Comparison of ENCODE assay signal across 8 cellular contexts in genomic region chr9:34701023-34701768, GRCh38. TPM values are rescaled to one million over a fixed set of nuclear protein-coding genes. Genes with fewer than 3 reads are reported as not detected.
A peak's percentile ranks its signal among the peaks of the same experiment; 100 is the strongest.
DNase-seq lines count a peak whose midpoint lies in the region; ATAC-seq and TF ChIP-seq lines count a peak whose summit lies in the region.

No MANE protein-coding gene starts in this region.

- peak overlapping the region; percentile 53 for H3K4me3 ChIP-seq in CD8-positive, alpha-beta T cell (ENCODE audit: low read depth, low read length)

- H3K36me3 Mint-ChIP-seq in CD8-positive, alpha-beta T cell = no peaks in the 10 kb centered on the region
- no peaks in the 10 kb centered on the region for H3K36me3 Mint-ChIP-seq in HFFc6 (ENCODE audit: low read depth)
- H3K36me3 Mint-ChIP-seq in effector memory CD8-positive, alpha-beta T cell (ENCODE audit: insufficient read depth) = no peaks in the 10 kb centered on the region

- H3K9me3 Mint-ChIP-seq in CD8-positive, alpha-beta T cell = no peaks in the 10 kb centered on the region
- no peaks in the 10 kb centered on the region for H3K9me3 Mint-ChIP-seq in HFFc6
- H3K9me3 Mint-ChIP-seq in effector memory CD8-positive, alpha-beta T cell = no peaks in the 10 kb centered on the region

- H3K9me3 ChIP-seq in CD8-positive, alpha-beta T cell (ENCODE audit: low read length) = no peaks in the 10 kb centered on the region

- H3K4me1 Mint-ChIP-seq in CD8-positive, alpha-beta T cell (ENCODE audit: low read depth) = peaks cover 14% of the 10 kb centered on the region
- 0 out of 2 replicates have a peak, but pooled peaks cover 8% of the 10 kb centered on the region for H3K4me1 Mint-ChIP-seq in HFFc6 (ENCODE audit: low read depth)
- peaks cover 0 to 7% of the 10 kb centered on the region in 2 donors for H3K4me1 Mint-ChIP-seq in effector memory CD8-positive, alpha-beta T cell (ENCODE audit: low read depth in 2 of 2)

- CTCF ChIA-PET in CD8-positive, alpha-beta T cell (lab: Charles Lee) = interaction anchor here (0.6 to 3.8 kb wide), 17 partner anchors 9 to 612 kb away, joined by 3 to 36 read pairs (median 5); partner anchors contain the start of genes CCL19, CCL21 and GALT

- peak overlapping the region; percentile 77 for H3K4me3 Mint-ChIP-seq in CD8-positive, alpha-beta T cell
- peak overlapping the region; percentile 89 for H3K4me3 Mint-ChIP-seq in HFFc6
- H3K4me3 Mint-ChIP-seq in effector memory CD8-positive, alpha-beta T cell = peak overlapping the region; percentile 48 to 73

- H3K4me1 ChIP-seq in CD8-positive, alpha-beta T cell (ENCODE audit: insufficient read depth, low read length) = peaks cover 8% of the 10 kb centered on the region

- ATAC-seq in CD8-positive, alpha-beta T cell = peak; percentile 88
- peak; percentile 87 for ATAC-seq in effector memory CD8-positive, alpha-beta T cell (replicated peaks)
- ATAC-seq in HG02938 (IDR thresholded peaks at IDR 0.05; ENCODE audit: unreplicated experiment) = no peak

- no peak overlapping the region for H3K27ac ChIP-seq in CD8-positive, alpha-beta T cell (ENCODE audit: low read depth, low read length)

- peaks cover 11% of the 10 kb centered on the region for H3K27me3 Mint-ChIP-seq in CD8-positive, alpha-beta T cell (ENCODE audit: low read depth)
- H3K27me3 Mint-ChIP-seq in HFFc6 (ENCODE audit: insufficient read depth) = peaks cover 4% of the 10 kb centered on the region
- peaks cover 11 to 15% of the 10 kb centered on the region in 2 donors for H3K27me3 Mint-ChIP-seq in effector memory CD8-positive, alpha-beta T cell

- no peak overlapping the region for H3K27ac Mint-ChIP-seq in CD8-positive, alpha-beta T cell
- no peak overlapping the region for H3K27ac Mint-ChIP-seq in HFFc6
- no peak overlapping the region for H3K27ac Mint-ChIP-seq in effector memory CD8-positive, alpha-beta T cell

- DNase-seq in CD8-positive, alpha-beta T cell = peak; percentile 46 to 84 (median 69)
- DNase-seq in HFFc6 (peak; percentile 28), NCI-H460 (ENCODE audit: extremely low read depth, low read depth) (peak; percentile 35), medulla oblongata (ENCODE audit: extremely low spot score) (peak; percentile 80)
- peak; percentile 52 to 56 for DNase-seq in activated CD8-positive, alpha-beta memory T cell treated with anti-CD3 and anti-CD28 coated beads for 4 hours (ENCODE audit: low read depth in 2 of 2)
- DNase-seq in effector memory CD8-positive, alpha-beta T cell = peak; percentile 70 to 76 (median 71)
- peak; percentile 20 to 77 (median 53) for DNase-seq in stimulated activated CD4-positive, alpha-beta T cell treated with anti-CD3 and anti-CD28 coated beads, TNF-alpha, amount 100 ng/mL, for 1 hour (ENCODE audit: low read depth in 3 of 3, low spot score in 1 of 3)

- peak; percentile 78 for TF ChIP-seq CTCF in CD8-positive, alpha-beta T cell (IDR thresholded peaks at IDR 0.05)
- peak; percentile 94 for TF ChIP-seq CTCF in HFFc6 (IDR thresholded peaks at IDR 0.05)

- no peaks in the 10 kb centered on the region for H3K27me3 ChIP-seq in CD8-positive, alpha-beta T cell (ENCODE audit: insufficient read depth, low read length)

- intact Hi-C loops in CD8-positive, alpha-beta T cell (cut with DNase I, micrococcal nuclease) = loop anchor here (1.0 to 5.0 kb wide), 4 partner anchors 54 to 395 kb away; partner anchors contain the start of genes DNAI1 (in 1 of the 2), ENHO (in 1 of the 2), FAM219A (in 1 of the 2) and GALT (in 1 of the 2)

- POLR2A ChIA-PET in CD8-positive, alpha-beta T cell (lab: Charles Lee) = no interaction called here

- H3K36me3 ChIP-seq in CD8-positive, alpha-beta T cell (ENCODE audit: insufficient read depth, low read length) = no peaks in the 10 kb centered on the region

RNA-seq across cellular contexts. Expression of gene CCL21, which starts 8.7 kb away (rescaled TPM):
- total RNA-seq in CD8-positive, alpha-beta T cell = not detected
- not detected for total RNA-seq in HFFc6 (2021; fragmentation: NEBNext Ultra II Directional; extraction: Animal tissue kit (Norgen Biotek cat#: 25700))
- not detected in 2 replicates for total RNA-seq in NCI-H460 (2014; rRNA removed; shearing (Covaris generic))
- polyA plus RNA-seq in NCI-H460 (2014; cell fraction: nucleus; rRNA removed) = not detected in 2 replicates

RNA-seq across cellular contexts. Expression of gene CCL19, which starts 10.1 kb away (rescaled TPM):
- total RNA-seq in CD8-positive, alpha-beta T cell = not detected
- not detected for total RNA-seq in HFFc6 (2021; fragmentation: NEBNext Ultra II Directional; extraction: Animal tissue kit (Norgen Biotek cat#: 25700))
- total RNA-seq in NCI-H460 (2014; rRNA removed; shearing (Covaris generic)) = not detected in 2 replicates
- polyA plus RNA-seq in NCI-H460 (2014; cell fraction: nucleus; rRNA removed) = not detected in 2 replicates

RNA-seq across cellular contexts. Expression of gene CCL27, which starts 38.7 kb away (rescaled TPM):
- not detected for total RNA-seq in CD8-positive, alpha-beta T cell
- total RNA-seq in HFFc6 (2021; fragmentation: NEBNext Ultra II Directional; extraction: Animal tissue kit (Norgen Biotek cat#: 25700)) = under 1 TPM in 1 of 6 experiments, not detected in 5; 0.88 TPM
- 0.47 TPM in 1 of 2 replicates, not detected in the other for total RNA-seq in NCI-H460 (2014; rRNA removed; shearing (Covaris generic))
- polyA plus RNA-seq in NCI-H460 (2014; cell fraction: nucleus; rRNA removed) = 0.58 TPM in 1 of 2 replicates, not detected in the other

RNA-seq across cellular contexts. Expression of gene IL11RA, which starts 49.2 kb away (rescaled TPM):
- 10 to 100 TPM; 67.5 to 68.9 TPM for total RNA-seq in CD8-positive, alpha-beta T cell
- total RNA-seq in HFFc6 (2021; fragmentation: NEBNext Ultra II Directional; extraction: Animal tissue kit (Norgen Biotek cat#: 25700)) = 10 to 100 TPM; 20.9 to 26.3 (median 23.6) TPM
- total RNA-seq in NCI-H460 (2014; rRNA removed; shearing (Covaris generic)) = 2.2 and 3.3 TPM in 2 replicates
- polyA plus RNA-seq in NCI-H460 (2014; cell fraction: nucleus; rRNA removed) = 30.8 and 36.3 TPM in 2 replicates

RNA-seq across cellular contexts. Expression of gene GALT, which starts 54.7 kb away (rescaled TPM):
- 10 to 100 TPM; 64.7 to 68.4 TPM for total RNA-seq in CD8-positive, alpha-beta T cell
- total RNA-seq in HFFc6 (2021; fragmentation: NEBNext Ultra II Directional; extraction: Animal tissue kit (Norgen Biotek cat#: 25700)) = 10 to 100 TPM; 20.5 to 27.4 (median 22.0) TPM
- 14.0 and 16.0 TPM in 2 replicates for total RNA-seq in NCI-H460 (2014; rRNA removed; shearing (Covaris generic))
- 54.3 and 58.4 TPM in 2 replicates for polyA plus RNA-seq in NCI-H460 (2014; cell fraction: nucleus; rRNA removed)

Comparison
In these comparisons a context has a peak if more than half of its experiments do, and no peak if none do; other contexts are left out.
1. DNase-seq: peak in every context shown above with its lines; median percentile 80 in medulla oblongata; 71 in effector memory CD8-positive, alpha-beta T cell; 69 in CD8-positive, alpha-beta T cell; 54 in activated CD8-positive, alpha-beta memory T cell treated with anti-CD3 and anti-CD28 coated beads for 4 hours; 53 in stimulated activated CD4-positive, alpha-beta T cell treated with anti-CD3 and anti-CD28 coated beads, TNF-alpha, amount 100 ng/mL, for 1 hour; 35 in NCI-H460; 28 in HFFc6.